ENCODE assay signal across 25 cellular contexts in genomic region chr20:22182148-22182547, GRCh38.
DNase-seq lines count a peak whose midpoint lies in the region; ATAC-seq, FAIRE-seq and TF ChIP-seq lines count a peak whose summit lies in the region.
"Had no signal": no experiment of that assay in that cellular context is flagged by ENCODE, and none has a peak within 500 bp of the region (broad histone marks: within the 10 kb centered on the region; RNA-seq: fewer than 3 reads in every experiment).

No MANE protein-coding gene starts in this region.

- WGBS in A549 (ENCODE audit: missing lambda C conversion rate): 0% methylated on average over 1 of the region's 1 CpG
- WGBS in IMR-90 (ENCODE audit: extremely low coverage in 2 of 2, insufficient read length in 1 of 2), 2 experiments: no CpG with 5 or more reads among the region's 1 CpG
- WGBS in H1 (ENCODE audit: extremely low coverage in 1 of 2, insufficient coverage in 1 of 2, insufficient read length in 1 of 2, insufficient replicate concordance in 2 of 2, low coverage in 1 of 2, low lambda C conversion rate in 2 of 2, missing lambda C conversion rate in 1 of 2), 2 experiments: 100% methylated on average over 1 of the region's 1 CpG; no CpG with 5 or more reads in 1 of the 2 experiments

- no peak overlapping the region for H2BK20ac ChIP-seq in IMR-90 (ENCODE audit: low read depth, low read length)
- no peak overlapping the region for H2BK20ac ChIP-seq in H1 (ENCODE audit: low read length)

- ATAC-seq in A549 (no peak), IMR-90 (ENCODE audit: low read depth) (no peak), GM21526 (IDR thresholded peaks at IDR 0.05; ENCODE audit: low FRiP score, unreplicated experiment) (no peak)
- ATAC-seq: CD8-positive, alpha-beta T cell; GM12878 had no signal

- H3K79me2 ChIP-seq in H1 (ENCODE audit: control insufficient read depth in 1 of 2, insufficient read depth in 2 of 2, low read length in 2 of 2): no peaks in the 10 kb centered on the region

- POLR2A ChIA-PET in A549 (lab: Yijun Ruan, JAX): no interaction called here
- POLR2A ChIA-PET in IMR-90 (lab: Charles Lee; ENCODE audit: unreplicated experiment): no interaction called here
- POLR2A ChIA-PET in H1 (lab: Charles Lee; ENCODE audit: partially characterized antibody): no interaction called here
- POLR2A ChIA-PET in RWPE1 (lab: Yijun Ruan, JAX; ENCODE audit: low non-redundant PET): no interaction called here

- no peak overlapping the region for H2BK12ac ChIP-seq in H1 (ENCODE audit: low read depth, low read length)

- no peaks in the 10 kb centered on the region for H3K23me2 ChIP-seq in H1 (ENCODE audit: low read depth, low read length)

- no peaks in the 10 kb centered on the region for H3K4me1 ChIP-seq in A549
- no peaks in the 10 kb centered on the region for H3K4me1 ChIP-seq in IMR-90 (ENCODE audit: control insufficient read depth, insufficient read depth, low read length)
- no peaks in the 10 kb centered on the region for H3K4me1 ChIP-seq in H1 (replicated peaks in 1 of 4; ENCODE audit: control insufficient read depth in 3 of 4, insufficient read depth in 4 of 4, low read length in 3 of 4)
- H3K4me1 ChIP-seq: BLaER1 treated with 17β-estradiol and CSF1 and Interleukin-3, amounts not matched to agents 10 nM and 100 nM; Caco-2 had no signal

- H2AK9ac ChIP-seq in IMR-90 (replicated peaks; ENCODE audit: low read depth, low read length, poor library complexity): no peak overlapping the region

- no peak overlapping the region for H3K23ac ChIP-seq in IMR-90 (ENCODE audit: low read depth, low read length)
- H3K23ac ChIP-seq in H1 (ENCODE audit: insufficient read length): no peak overlapping the region

- TF ChIP-seq RAD21 in A549 (conservative IDR thresholded peaks at IDR 0.05 in 1 of 2, IDR thresholded peaks at IDR 0.05 in 1 of 2): no peak
- no peak for TF ChIP-seq RAD21 in IMR-90 (IDR thresholded peaks at IDR 0.05; ENCODE audit: low read length)
- TF ChIP-seq RAD21 in H1 (IDR thresholded peaks at IDR 0.05 in 1 of 2, conservative IDR thresholded peaks at IDR 0.05 in 1 of 2; ENCODE audit: low read depth in 2 of 2, low read length in 2 of 2): no peak

- H2BK120ac ChIP-seq in IMR-90 (ENCODE audit: low read depth, low read length): no peak overlapping the region
- no peak overlapping the region for H2BK120ac ChIP-seq in H1 (replicated peaks; ENCODE audit: low read depth, low read length)

- H2BK5ac ChIP-seq in IMR-90 (ENCODE audit: low read depth, low read length, poor library complexity, severe bottlenecking): no peak overlapping the region
- no peak overlapping the region for H2BK5ac ChIP-seq in H1 (ENCODE audit: low read depth, low read length)

- DNase-seq in A549 (ENCODE audit: low read depth in 1 of 2, low spot score in 1 of 2) (no peak), IMR-90 (no peak), H1 (ENCODE audit: low read depth in 1 of 2, low spot score in 2 of 2) (no peak), RWPE1 (ENCODE audit: low spot score) (no peak)
- DNase-seq: 8988T; AML-193; Caco-2; Calu3; CD4-positive, alpha-beta T cell; CD8-positive, alpha-beta T cell; DMS 273 treated with DMSO at 0.1 percent for 48 hours; DMS153; DMS53; DMS79; DND-41; EL; GDM1 had no signal

- H3K9ac ChIP-seq in IMR-90 (ENCODE audit: low read depth, low read length) (no peak overlapping the region), H1 (replicated peaks in 1 of 4; ENCODE audit: extremely low read depth in 1 of 4, low read depth in 3 of 4, low read length in 3 of 4) (no peak overlapping the region)
- H3K9ac ChIP-seq: BLaER1 treated with 17β-estradiol and CSF1 and Interleukin-3, amounts not matched to agents 10 nM and 100 nM had no signal

- H3K4me2 ChIP-seq in A549: no peak overlapping the region
- no peak overlapping the region for H3K4me2 ChIP-seq in IMR-90 (ENCODE audit: low read depth, low read length)
- H3K4me2 ChIP-seq in H1 (ENCODE audit: insufficient read depth in 1 of 2, low read depth in 2 of 2, low read length in 2 of 2): no peak overlapping the region
- H3K4me2 ChIP-seq: BLaER1 treated with 17β-estradiol and CSF1 and Interleukin-3, amounts not matched to agents 10 nM and 100 nM had no signal

- CTCF ChIA-PET in A549 (lab: Yijun Ruan, JAX): no interaction called here
- CTCF ChIA-PET in IMR-90 (lab: Yijun Ruan, JAX): no interaction called here
- CTCF ChIA-PET in H1 (lab: Charles Lee; ENCODE audit: partially characterized antibody): interaction anchor here (0.8 kb wide), 1 partner anchor 377 kb away, joined by 3 read pairs; no protein-coding TSS in a partner anchor
- CTCF ChIA-PET in RWPE1 (lab: Yijun Ruan, JAX): no interaction called here

- TF ChIP-seq CTCF in A549 (IDR thresholded peaks at IDR 0.05): no peak
- no peak for TF ChIP-seq CTCF in IMR-90 (conservative IDR thresholded peaks at IDR 0.05; ENCODE audit: low read depth, low read length)
- no peak for TF ChIP-seq CTCF in H1 (IDR thresholded peaks at IDR 0.05; ENCODE audit: control extremely low read depth in 1 of 3, insufficient read depth in 1 of 3, low read depth in 1 of 3, low read length in 3 of 3)
- no peak for TF ChIP-seq CTCF in RWPE1 (conservative IDR thresholded peaks at IDR 0.05; ENCODE audit: low read depth)

- H3K27me3 ChIP-seq in IMR-90 (ENCODE audit: control insufficient read depth, insufficient read depth, low read length): no peaks in the 10 kb centered on the region
- H3K27me3 ChIP-seq in H1 (replicated peaks in 1 of 4; ENCODE audit: control insufficient read depth in 3 of 4, extremely low read depth in 1 of 4, insufficient read depth in 3 of 4, low read length in 3 of 4): no peaks in the 10 kb centered on the region
- H3K27me3 ChIP-seq: BLaER1 treated with 17β-estradiol and CSF1 and Interleukin-3, amounts not matched to agents 10 nM and 100 nM had no signal

- H4K91ac ChIP-seq in IMR-90 (ENCODE audit: insufficient read depth, low read depth, low read length): no peak overlapping the region
- no peak overlapping the region for H4K91ac ChIP-seq in H1 (replicated peaks; ENCODE audit: insufficient read length, low read length)

- in situ Hi-C loops in IMR-90 (cut with MboI; ENCODE audit: low sequenced_read_pairs): no loop called here

- no peak overlapping the region for H3K18ac ChIP-seq in IMR-90 (ENCODE audit: low read depth, low read length)
- no peak overlapping the region for H3K18ac ChIP-seq in H1 (ENCODE audit: extremely low read depth, low read length)

- no TSS peak for BruUV-seq in IMR-90 (replicated peaks; lab: Mats Ljungman, UMichigan)

- TF ChIP-seq POLR2A in A549 (IDR thresholded peaks at IDR 0.05; ENCODE audit: low read length) (no peak), IMR-90 (IDR thresholded peaks at IDR 0.05; ENCODE audit: low read depth, low read length) (no peak), H1 (IDR thresholded peaks at IDR 0.05; ENCODE audit: control extremely low read depth in 1 of 2, low read depth in 2 of 2, low read length in 2 of 2) (no peak)

- H2AFZ ChIP-seq in IMR-90 (replicated peaks; ENCODE audit: low read length, poor library complexity): no peak overlapping the region
- H2AFZ ChIP-seq in H1 (ENCODE audit: low read length): no peak overlapping the region

- H2BK15ac ChIP-seq in IMR-90 (ENCODE audit: low read depth, low read length) (no peak overlapping the region), H1 (ENCODE audit: low read length) (no peak overlapping the region)

- no peak overlapping the region for H3K14ac ChIP-seq in IMR-90 (replicated peaks; ENCODE audit: low read depth, low read length)
- H3K14ac ChIP-seq in H1 (ENCODE audit: insufficient read length): no peak overlapping the region

- H3K9me1 ChIP-seq in IMR-90 (ENCODE audit: insufficient read depth, low read length): no peaks in the 10 kb centered on the region

- dilution Hi-C loops in IMR-90 (cut with HindIII; ENCODE audit: low sequenced_read_pairs, unreplicated experiment): no loop called here

- H3K56ac ChIP-seq in IMR-90 (ENCODE audit: extremely low read depth, insufficient read depth, low read length) (no peak overlapping the region), H1 (replicated peaks; ENCODE audit: insufficient read length, low read depth, low read length) (no peak overlapping the region)

- H2AK5ac ChIP-seq in IMR-90 (ENCODE audit: low read depth, low read length): no peak overlapping the region
- no peak overlapping the region for H2AK5ac ChIP-seq in H1 (ENCODE audit: low read depth, low read length)

- H3K27ac ChIP-seq in A549 (no peak overlapping the region), IMR-90 (ENCODE audit: insufficient read depth, low read length) (no peak overlapping the region), H1 (ENCODE audit: low read depth, low read length) (no peak overlapping the region), RWPE1 (no peak overlapping the region)
- H3K27ac ChIP-seq: BLaER1 treated with 17β-estradiol and CSF1 and Interleukin-3, amounts not matched to agents 10 nM and 100 nM; C4-2B had no signal

- H3K9me3 ChIP-seq in A549: no peaks in the 10 kb centered on the region
- 0 out of 2 replicates have a peak, but pooled peaks cover 2% of the 10 kb centered on the region for H3K9me3 ChIP-seq in IMR-90 (ENCODE audit: control insufficient read depth, insufficient read depth, low read length)
- H3K9me3 ChIP-seq in H1 (ENCODE audit: insufficient read depth in 2 of 2, low read depth in 1 of 2, low read length in 1 of 2): no peaks in the 10 kb centered on the region
- H3K9me3 ChIP-seq: Caco-2 had no signal

- FAIRE-seq in A549 (lab: Jason Lieb, UNC) (no peak), H1 (lab: Jason Lieb, UNC) (no peak)
- FAIRE-seq: A204.1, D721Med, GM12878, GM12892, GM18507 had no signal

- no peak for TF ChIP-seq EP300 in A549 (IDR thresholded peaks at IDR 0.05)
- no peak for TF ChIP-seq EP300 in H1 (IDR thresholded peaks at IDR 0.05; ENCODE audit: borderline replicate concordance in 1 of 2, low read depth in 2 of 2, low read length in 2 of 2)

- no peak overlapping the region for H4K8ac ChIP-seq in IMR-90 (ENCODE audit: low read depth in 2 of 2, low read length in 2 of 2)
- H4K8ac ChIP-seq in H1 (ENCODE audit: extremely low read depth, insufficient read depth, low read length): no peak overlapping the region

- H3K36me3 ChIP-seq in IMR-90 (ENCODE audit: control insufficient read depth, insufficient read depth, low read length) (no peaks in the 10 kb centered on the region), H1 (ENCODE audit: control insufficient read depth in 2 of 4, insufficient read depth in 4 of 4, low read length in 3 of 4) (no peaks in the 10 kb centered on the region)
- H3K36me3 ChIP-seq: BLaER1 treated with 17β-estradiol and CSF1 and Interleukin-3, amounts not matched to agents 10 nM and 100 nM had no signal

- H4K20me1 ChIP-seq in IMR-90 (ENCODE audit: insufficient read depth, low read length): no peaks in the 10 kb centered on the region
- peaks cover 0 to 1% of the 10 kb centered on the region in 2 experiments for H4K20me1 ChIP-seq in H1 (replicated peaks in 1 of 2; ENCODE audit: control insufficient read depth in 1 of 2, insufficient read depth in 2 of 2, low read length in 2 of 2)
- H4K20me1 ChIP-seq: BLaER1 treated with 17β-estradiol and CSF1 and Interleukin-3, amounts not matched to agents 10 nM and 100 nM had no signal

- intact Hi-C loops in IMR-90 (cut with micrococcal nuclease): no loop called here

- H3K4ac ChIP-seq in IMR-90 (ENCODE audit: low read depth, low read length) (no peak overlapping the region), H1 (replicated peaks; ENCODE audit: insufficient read length, low read depth, low read length) (no peak overlapping the region)

- no peaks in the 10 kb centered on the region for H3K79me1 ChIP-seq in IMR-90 (ENCODE audit: low read depth in 1 of 2, low read length in 2 of 2)
- H3K79me1 ChIP-seq in H1 (ENCODE audit: low read depth, low read length): no peaks in the 10 kb centered on the region

- H3K4me3 ChIP-seq in A549: no peak overlapping the region
- no peak overlapping the region for H3K4me3 ChIP-seq in IMR-90 (ENCODE audit: insufficient read depth, low read depth, low read length)
- H3K4me3 ChIP-seq in H1 (ENCODE audit: extremely low read depth in 1 of 4, insufficient read depth in 2 of 4, low read depth in 3 of 4, low read length in 4 of 4): no peak overlapping the region
- H3K4me3 ChIP-seq: BLaER1 treated with 17β-estradiol and CSF1 and Interleukin-3, amounts not matched to agents 10 nM and 100 nM; GM12878 had no signal

- H4K5ac ChIP-seq in IMR-90 (ENCODE audit: low read depth, low read length) (no peak overlapping the region), H1 (ENCODE audit: insufficient read length, low read depth, low read length) (no peak overlapping the region)

Comparison
In these comparisons a context has a peak if more than half of its experiments do, and no peak if none do; other contexts are left out.
1. Of the 18 proteins assayed by ChIP-seq in both H1 and A549: peak only in H1: none; only in A549: none; in both: MAFK; in neither: 17.